Comparison of ENCODE assay signal across 2 cellular contexts in the genomic region with DNA sequence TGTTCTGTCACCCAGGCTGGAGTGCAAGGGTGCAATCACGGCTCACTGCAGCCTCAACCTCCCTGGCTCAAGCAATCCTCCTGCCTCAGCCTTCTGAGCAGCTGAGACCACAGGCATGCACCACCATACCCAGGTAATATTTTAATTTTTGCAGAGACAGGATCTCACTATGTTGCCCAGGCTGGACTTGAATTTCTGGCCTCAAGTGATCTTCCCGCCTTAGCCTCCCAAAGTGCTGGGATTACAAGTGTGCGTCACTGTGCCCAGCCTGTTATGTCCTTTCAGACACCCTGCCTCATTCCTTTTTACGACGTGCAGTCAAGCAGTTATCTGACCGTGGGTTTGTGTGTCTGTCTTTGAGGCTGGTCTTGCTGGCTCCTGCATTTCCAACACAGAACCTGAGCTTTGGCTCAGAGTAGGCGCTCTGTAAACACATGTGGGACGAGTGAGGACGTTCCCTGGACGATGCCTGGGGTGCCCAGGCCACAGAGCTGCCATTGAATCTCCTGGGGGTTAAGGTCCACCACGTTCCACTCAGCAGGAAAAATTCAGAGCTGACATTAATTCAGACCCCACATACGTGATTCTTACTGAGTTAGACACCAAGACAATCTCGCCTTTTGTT.
TF ChIP-seq lines count a peak whose summit lies in the region.

No MANE protein-coding gene starts in this region.

TF ChIP-seq in GM23338, 12 proteins besides CTCF, POLR2A, EP300 and RAD21:
- TF ChIP-seq, protein P1, sequence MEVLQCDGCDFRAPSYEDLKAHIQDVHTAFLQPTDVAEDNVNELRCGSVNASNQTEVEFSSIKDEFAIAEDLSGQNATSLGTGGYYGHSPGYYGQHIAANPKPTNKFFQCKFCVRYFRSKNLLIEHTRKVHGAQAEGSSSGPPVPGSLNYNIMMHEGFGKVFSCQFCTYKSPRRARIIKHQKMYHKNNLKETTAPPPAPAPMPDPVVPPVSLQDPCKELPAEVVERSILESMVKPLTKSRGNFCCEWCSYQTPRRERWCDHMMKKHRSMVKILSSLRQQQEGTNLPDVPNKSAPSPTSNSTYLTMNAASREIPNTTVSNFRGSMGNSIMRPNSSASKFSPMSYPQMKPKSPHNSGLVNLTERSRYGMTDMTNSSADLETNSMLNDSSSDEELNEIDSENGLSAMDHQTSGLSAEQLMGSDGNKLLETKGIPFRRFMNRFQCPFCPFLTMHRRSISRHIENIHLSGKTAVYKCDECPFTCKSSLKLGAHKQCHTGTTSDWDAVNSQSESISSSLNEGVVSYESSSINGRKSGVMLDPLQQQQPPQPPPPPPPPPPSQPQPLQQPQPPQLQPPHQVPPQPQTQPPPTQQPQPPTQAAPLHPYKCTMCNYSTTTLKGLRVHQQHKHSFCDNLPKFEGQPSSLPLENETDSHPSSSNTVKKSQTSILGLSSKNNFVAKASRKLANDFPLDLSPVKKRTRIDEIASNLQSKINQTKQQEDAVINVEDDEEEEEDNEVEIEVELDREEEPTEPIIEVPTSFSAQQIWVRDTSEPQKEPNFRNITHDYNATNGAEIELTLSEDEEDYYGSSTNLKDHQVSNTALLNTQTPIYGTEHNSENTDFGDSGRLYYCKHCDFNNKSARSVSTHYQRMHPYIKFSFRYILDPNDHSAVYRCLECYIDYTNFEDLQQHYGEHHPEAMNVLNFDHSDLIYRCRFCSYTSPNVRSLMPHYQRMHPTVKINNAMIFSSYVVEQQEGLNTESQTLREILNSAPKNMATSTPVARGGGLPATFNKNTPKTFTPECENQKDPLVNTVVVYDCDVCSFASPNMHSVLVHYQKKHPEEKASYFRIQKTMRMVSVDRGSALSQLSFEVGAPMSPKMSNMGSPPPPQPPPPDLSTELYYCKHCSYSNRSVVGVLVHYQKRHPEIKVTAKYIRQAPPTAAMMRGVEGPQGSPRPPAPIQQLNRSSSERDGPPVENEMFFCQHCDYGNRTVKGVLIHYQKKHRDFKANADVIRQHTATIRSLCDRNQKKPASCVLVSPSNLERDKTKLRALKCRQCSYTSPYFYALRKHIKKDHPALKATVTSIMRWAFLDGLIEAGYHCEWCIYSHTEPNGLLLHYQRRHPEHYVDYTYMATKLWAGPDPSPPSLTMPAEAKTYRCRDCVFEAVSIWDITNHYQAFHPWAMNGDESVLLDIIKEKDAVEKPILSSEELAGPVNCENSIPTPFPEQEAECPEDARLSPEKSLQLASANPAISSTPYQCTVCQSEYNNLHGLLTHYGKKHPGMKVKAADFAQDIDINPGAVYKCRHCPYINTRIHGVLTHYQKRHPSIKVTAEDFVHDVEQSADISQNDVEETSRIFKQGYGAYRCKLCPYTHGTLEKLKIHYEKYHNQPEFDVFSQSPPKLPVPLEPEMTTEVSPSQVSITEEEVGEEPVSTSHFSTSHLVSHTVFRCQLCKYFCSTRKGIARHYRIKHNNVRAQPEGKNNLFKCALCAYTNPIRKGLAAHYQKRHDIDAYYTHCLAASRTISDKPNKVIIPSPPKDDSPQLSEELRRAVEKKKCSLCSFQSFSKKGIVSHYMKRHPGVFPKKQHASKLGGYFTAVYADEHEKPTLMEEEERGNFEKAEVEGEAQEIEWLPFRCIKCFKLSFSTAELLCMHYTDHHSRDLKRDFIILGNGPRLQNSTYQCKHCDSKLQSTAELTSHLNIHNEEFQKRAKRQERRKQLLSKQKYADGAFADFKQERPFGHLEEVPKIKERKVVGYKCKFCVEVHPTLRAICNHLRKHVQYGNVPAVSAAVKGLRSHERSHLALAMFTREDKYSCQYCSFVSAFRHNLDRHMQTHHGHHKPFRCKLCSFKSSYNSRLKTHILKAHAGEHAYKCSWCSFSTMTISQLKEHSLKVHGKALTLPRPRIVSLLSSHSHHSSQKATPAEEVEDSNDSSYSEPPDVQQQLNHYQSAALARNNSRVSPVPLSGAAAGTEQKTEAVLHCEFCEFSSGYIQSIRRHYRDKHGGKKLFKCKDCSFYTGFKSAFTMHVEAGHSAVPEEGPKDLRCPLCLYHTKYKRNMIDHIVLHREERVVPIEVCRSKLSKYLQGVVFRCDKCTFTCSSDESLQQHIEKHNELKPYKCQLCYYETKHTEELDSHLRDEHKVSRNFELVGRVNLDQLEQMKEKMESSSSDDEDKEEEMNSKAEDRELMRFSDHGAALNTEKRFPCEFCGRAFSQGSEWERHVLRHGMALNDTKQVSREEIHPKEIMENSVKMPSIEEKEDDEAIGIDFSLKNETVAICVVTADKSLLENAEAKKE (CRISPR knock-in tag; IDR thresholded peaks at IDR 0.05): no peak
- TF ChIP-seq STAT1 (IDR thresholded peaks at IDR 0.05; ENCODE audit: unreplicated experiment) (no peak), EZH2 (IDR thresholded peaks at IDR 0.05; ENCODE audit: low read depth, unreplicated experiment) (no peak), CREB1 (CRISPR knock-in tag; IDR thresholded peaks at IDR 0.05; ENCODE audit: low read depth) (no peak)
- TF ChIP-seq, protein P2, sequence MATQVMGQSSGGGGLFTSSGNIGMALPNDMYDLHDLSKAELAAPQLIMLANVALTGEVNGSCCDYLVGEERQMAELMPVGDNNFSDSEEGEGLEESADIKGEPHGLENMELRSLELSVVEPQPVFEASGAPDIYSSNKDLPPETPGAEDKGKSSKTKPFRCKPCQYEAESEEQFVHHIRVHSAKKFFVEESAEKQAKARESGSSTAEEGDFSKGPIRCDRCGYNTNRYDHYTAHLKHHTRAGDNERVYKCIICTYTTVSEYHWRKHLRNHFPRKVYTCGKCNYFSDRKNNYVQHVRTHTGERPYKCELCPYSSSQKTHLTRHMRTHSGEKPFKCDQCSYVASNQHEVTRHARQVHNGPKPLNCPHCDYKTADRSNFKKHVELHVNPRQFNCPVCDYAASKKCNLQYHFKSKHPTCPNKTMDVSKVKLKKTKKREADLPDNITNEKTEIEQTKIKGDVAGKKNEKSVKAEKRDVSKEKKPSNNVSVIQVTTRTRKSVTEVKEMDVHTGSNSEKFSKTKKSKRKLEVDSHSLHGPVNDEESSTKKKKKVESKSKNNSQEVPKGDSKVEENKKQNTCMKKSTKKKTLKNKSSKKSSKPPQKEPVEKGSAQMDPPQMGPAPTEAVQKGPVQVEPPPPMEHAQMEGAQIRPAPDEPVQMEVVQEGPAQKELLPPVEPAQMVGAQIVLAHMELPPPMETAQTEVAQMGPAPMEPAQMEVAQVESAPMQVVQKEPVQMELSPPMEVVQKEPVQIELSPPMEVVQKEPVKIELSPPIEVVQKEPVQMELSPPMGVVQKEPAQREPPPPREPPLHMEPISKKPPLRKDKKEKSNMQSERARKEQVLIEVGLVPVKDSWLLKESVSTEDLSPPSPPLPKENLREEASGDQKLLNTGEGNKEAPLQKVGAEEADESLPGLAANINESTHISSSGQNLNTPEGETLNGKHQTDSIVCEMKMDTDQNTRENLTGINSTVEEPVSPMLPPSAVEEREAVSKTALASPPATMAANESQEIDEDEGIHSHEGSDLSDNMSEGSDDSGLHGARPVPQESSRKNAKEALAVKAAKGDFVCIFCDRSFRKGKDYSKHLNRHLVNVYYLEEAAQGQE (IDR thresholded peaks at IDR 0.05; ENCODE audit: unreplicated experiment): no peak
TF ChIP-seq in GM23338: peak in this region for 0.

TF ChIP-seq in H1, 55 proteins besides CTCF, POLR2A, EP300 and RAD21:
- TF ChIP-seq, protein P3, sequence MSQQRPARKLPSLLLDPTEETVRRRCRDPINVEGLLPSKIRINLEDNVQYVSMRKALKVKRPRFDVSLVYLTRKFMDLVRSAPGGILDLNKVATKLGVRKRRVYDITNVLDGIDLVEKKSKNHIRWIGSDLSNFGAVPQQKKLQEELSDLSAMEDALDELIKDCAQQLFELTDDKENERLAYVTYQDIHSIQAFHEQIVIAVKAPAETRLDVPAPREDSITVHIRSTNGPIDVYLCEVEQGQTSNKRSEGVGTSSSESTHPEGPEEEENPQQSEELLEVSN (IDR thresholded peaks at IDR 0.05): no peak
- TF ChIP-seq POLR2AphosphoS5 (IDR thresholded peaks at IDR 0.05; ENCODE audit: low read depth, low read length): no peak
- no peak for TF ChIP-seq HDAC2 (IDR thresholded peaks at IDR 0.05; ENCODE audit: borderline replicate concordance in 1 of 2, low read depth in 2 of 2, low read length in 2 of 2)
- no peak for TF ChIP-seq PHF8 (conservative IDR thresholded peaks at IDR 0.05; ENCODE audit: low read depth, low read length)
- TF ChIP-seq CBX5 (IDR thresholded peaks at IDR 0.05; ENCODE audit: low read depth, low read length): no peak
- TF ChIP-seq NRF1 (IDR thresholded peaks at IDR 0.05; ENCODE audit: low read depth, low read length): no peak
- TF ChIP-seq, protein P4, sequence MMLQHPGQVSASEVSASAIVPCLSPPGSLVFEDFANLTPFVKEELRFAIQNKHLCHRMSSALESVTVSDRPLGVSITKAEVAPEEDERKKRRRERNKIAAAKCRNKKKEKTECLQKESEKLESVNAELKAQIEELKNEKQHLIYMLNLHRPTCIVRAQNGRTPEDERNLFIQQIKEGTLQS (IDR thresholded peaks at IDR 0.05; ENCODE audit: insufficient read depth, low read depth, low read length): no peak
- TF ChIP-seq ZNF274 (IDR thresholded peaks at IDR 0.05; ENCODE audit: borderline replicate concordance, extremely low read depth, low read length): no peak
